Comparison of ENCODE assay signal across 1 cellular context in genomic region chr3:141337523-141337854, GRCh38.
TF ChIP-seq lines count a peak whose summit lies in the region.

No MANE protein-coding gene starts in this region.

TF ChIP-seq in SK-N-SH treated with all-trans-retinoic acid at 6 μM for 48 hours, 23 proteins besides CTCF, POLR2A, EP300 and RAD21 (continued from another document):
- no peak for TF ChIP-seq TSHZ2 (CRISPR knock-in tag; IDR thresholded peaks at IDR 0.05)
- TF ChIP-seq ZNF565 (CRISPR knock-in tag; conservative IDR thresholded peaks at IDR 0.05; ENCODE audit: low read depth): no peak
- no peak for TF ChIP-seq ZFP3 (CRISPR knock-in tag; IDR thresholded peaks at IDR 0.05)
- TF ChIP-seq ZNF8 (CRISPR knock-in tag; IDR thresholded peaks at IDR 0.05): no peak
- TF ChIP-seq SNAI2 (CRISPR knock-in tag; IDR thresholded peaks at IDR 0.05): no peak
